ENCODE assay signal across 19 cellular contexts in genomic region chr4:135732448-135732847, GRCh38.
DNase-seq lines count a peak whose midpoint lies in the region; ATAC-seq and TF ChIP-seq lines count a peak whose summit lies in the region.
"Had no signal": no experiment of that assay in that cellular context is flagged by ENCODE, and none has a peak within 500 bp of the region (broad histone marks: within the 10 kb centered on the region; RNA-seq: fewer than 3 reads in every experiment).

No MANE protein-coding gene starts in this region.

- no peaks in the 10 kb centered on the region for H3K4me1 Mint-ChIP-seq in MCF 10A (ENCODE audit: insufficient read depth, unreplicated experiment)
- H3K4me1 Mint-ChIP-seq in T-cell, result no peaks in the 10 kb centered on the region
- H3K4me1 Mint-ChIP-seq: B cell, IgD-negative memory B cell had no signal

- H3K27ac Mint-ChIP-seq in MCF 10A (ENCODE audit: low read depth, unreplicated experiment) (no peak overlapping the region), T-cell (no peak overlapping the region)
- H3K27ac Mint-ChIP-seq: B cell; CD8-positive, alpha-beta T cell; IgD-negative memory B cell had no signal

- H3K4me3 Mint-ChIP-seq in MCF 10A (ENCODE audit: unreplicated experiment) (no peak overlapping the region), T-cell (no peak overlapping the region)
- H3K4me3 Mint-ChIP-seq: B cell; CD8-positive, alpha-beta T cell; IgD-negative memory B cell had no signal

- H3K27me3 Mint-ChIP-seq in MCF 10A (ENCODE audit: insufficient read depth, unreplicated experiment), result no peaks in the 10 kb centered on the region
- H3K27me3 Mint-ChIP-seq in T-cell, result no peaks in the 10 kb centered on the region
- H3K27me3 Mint-ChIP-seq: B cell, IgD-negative memory B cell had no signal

- intact Hi-C loops in MCF 10A (cut with micrococcal nuclease), result no loop called here
- intact Hi-C loops in breast epithelium (cut with DNase I; ENCODE audit: low total_unique reads), result no loop called here

- no peaks in the 10 kb centered on the region for H3K4me1 ChIP-seq in breast epithelium
- H3K4me1 ChIP-seq: BLaER1 treated with 17β-estradiol and CSF1 and Interleukin-3, amounts not matched to agents 10 nM and 100 nM had no signal

- H3K9me3 Mint-ChIP-seq in MCF 10A (ENCODE audit: unreplicated experiment), result peaks cover 7% of the 10 kb centered on the region
- peaks cover 7 to 11% (median 10%) of the 10 kb centered on the region in 3 donors for H3K9me3 Mint-ChIP-seq in T-cell

- CTCF ChIA-PET in MCF 10A (lab: Yijun Ruan, JAX), result no interaction called here
- CTCF ChIA-PET in T-cell (lab: Charles Lee), result no interaction called here

- H3K36me3 ChIP-seq in breast epithelium, result no peaks in the 10 kb centered on the region
- H3K36me3 ChIP-seq: BLaER1 treated with 17β-estradiol and CSF1 and Interleukin-3, amounts not matched to agents 10 nM and 100 nM had no signal

- no TSS peak for BruUV-seq in MCF 10A (replicated peaks; lab: Mats Ljungman, UMichigan)

- TF ChIP-seq CTCF in MCF 10A (IDR thresholded peaks at IDR 0.05; ENCODE audit: unreplicated experiment) (no peak), breast epithelium (IDR thresholded peaks at IDR 0.05) (no peak), choroid plexus epithelial cell (conservative IDR thresholded peaks at IDR 0.05; ENCODE audit: low read depth, low read length) (no peak)

- H3K4me3 ChIP-seq in breast epithelium, result no peak overlapping the region
- no peak overlapping the region for H3K4me3 ChIP-seq in choroid plexus epithelial cell (ENCODE audit: low read depth, low read length)
- H3K4me3 ChIP-seq: BLaER1 treated with 17β-estradiol and CSF1 and Interleukin-3, amounts not matched to agents 10 nM and 100 nM; GM12878 had no signal

- H3K27me3 ChIP-seq in breast epithelium, result no peaks in the 10 kb centered on the region
- H3K27me3 ChIP-seq: BLaER1 treated with 17β-estradiol and CSF1 and Interleukin-3, amounts not matched to agents 10 nM and 100 nM had no signal

- H3K36me3 Mint-ChIP-seq in MCF 10A (ENCODE audit: insufficient read depth, unreplicated experiment) (no peaks in the 10 kb centered on the region), T-cell (no peaks in the 10 kb centered on the region)
- H3K36me3 Mint-ChIP-seq: CD8-positive, alpha-beta T cell; IgD-negative memory B cell had no signal

- H3K27ac ChIP-seq in breast epithelium, result no peak overlapping the region
- H3K27ac ChIP-seq: BLaER1 treated with 17β-estradiol and CSF1 and Interleukin-3, amounts not matched to agents 10 nM and 100 nM had no signal

- POLR2A ChIA-PET in MCF 10A (lab: Yijun Ruan, JAX) (no interaction called here), T-cell (lab: Charles Lee) (no interaction called here)

- no peak for TF ChIP-seq POLR2A in breast epithelium (IDR thresholded peaks at IDR 0.05)

- no peaks in the 10 kb centered on the region for H3K9me3 ChIP-seq in breast epithelium
- H3K9me3 ChIP-seq: BLaER1 treated with 17β-estradiol and CSF1 and Interleukin-3, amounts not matched to agents 10 nM and 100 nM had no signal

- ATAC-seq in T-cell (replicated peaks in 1 of 4), result no peak
- no peak for ATAC-seq in GM21515 (IDR thresholded peaks at IDR 0.05; ENCODE audit: unreplicated experiment)
- ATAC-seq: CD8-positive, alpha-beta T cell; GM12878; HepG2 had no signal

- DNase-seq in MCF 10A (ENCODE audit: unreplicated experiment) (peak; percentile 5), breast epithelium (ENCODE audit: low spot score in 2 of 2) (no peak), choroid plexus epithelial cell (ENCODE audit: low read depth) (peak; percentile 1), left kidney (ENCODE audit: low read depth, low spot score) (peak; percentile 1), T-cell (no peak)
- no peak for DNase-seq in activated CD4-positive, alpha-beta T cell treated with anti-CD3 and anti-CD28 coated beads for 48 hours
- DNase-seq: 8988T; Calu3; CD8-positive, alpha-beta T cell; DMS 273 treated with DMSO at 0.1 percent for 48 hours; DMS53; DND-41; EL had no signal

Comparison
In these comparisons a context has a peak if more than half of its experiments do, and no peak if none do; other contexts are left out.
1. DNase-seq: peak in MCF 10A (single experiment), choroid plexus epithelial cell (single experiment) and left kidney (single experiment); none in breast epithelium (0 of 2), T-cell (0 of 34) and activated CD4-positive, alpha-beta T cell treated with anti-CD3 and anti-CD28 coated beads for 48 hours (single experiment).